Comparison of ENCODE assay signal across 1 cellular context in the genomic region with DNA sequence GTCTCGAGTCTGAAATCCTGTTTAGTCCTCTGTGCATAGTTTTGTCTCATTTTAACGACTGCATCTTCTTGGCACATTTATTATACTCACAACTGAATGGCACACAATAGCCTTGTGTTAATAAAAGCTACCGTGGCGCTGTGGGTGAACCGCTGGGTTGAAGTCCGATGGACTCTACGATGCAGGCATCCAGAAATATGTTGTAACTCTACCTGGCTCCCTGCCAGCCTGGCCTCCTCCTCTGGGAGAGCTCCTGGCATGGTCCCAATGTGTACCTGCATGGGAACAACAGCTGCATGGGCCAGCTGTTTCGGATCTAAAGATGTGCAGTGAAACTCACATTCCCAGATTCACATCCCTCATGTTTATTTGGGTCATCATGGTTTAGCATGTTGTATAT.
TF ChIP-seq lines count a peak whose summit lies in the region.

No MANE protein-coding gene starts in this region.

TF ChIP-seq in HepG2, 621 proteins besides CTCF, POLR2A, EP300 and RAD21 (continued from another document and continues in another):
- TF ChIP-seq, protein P1, sequence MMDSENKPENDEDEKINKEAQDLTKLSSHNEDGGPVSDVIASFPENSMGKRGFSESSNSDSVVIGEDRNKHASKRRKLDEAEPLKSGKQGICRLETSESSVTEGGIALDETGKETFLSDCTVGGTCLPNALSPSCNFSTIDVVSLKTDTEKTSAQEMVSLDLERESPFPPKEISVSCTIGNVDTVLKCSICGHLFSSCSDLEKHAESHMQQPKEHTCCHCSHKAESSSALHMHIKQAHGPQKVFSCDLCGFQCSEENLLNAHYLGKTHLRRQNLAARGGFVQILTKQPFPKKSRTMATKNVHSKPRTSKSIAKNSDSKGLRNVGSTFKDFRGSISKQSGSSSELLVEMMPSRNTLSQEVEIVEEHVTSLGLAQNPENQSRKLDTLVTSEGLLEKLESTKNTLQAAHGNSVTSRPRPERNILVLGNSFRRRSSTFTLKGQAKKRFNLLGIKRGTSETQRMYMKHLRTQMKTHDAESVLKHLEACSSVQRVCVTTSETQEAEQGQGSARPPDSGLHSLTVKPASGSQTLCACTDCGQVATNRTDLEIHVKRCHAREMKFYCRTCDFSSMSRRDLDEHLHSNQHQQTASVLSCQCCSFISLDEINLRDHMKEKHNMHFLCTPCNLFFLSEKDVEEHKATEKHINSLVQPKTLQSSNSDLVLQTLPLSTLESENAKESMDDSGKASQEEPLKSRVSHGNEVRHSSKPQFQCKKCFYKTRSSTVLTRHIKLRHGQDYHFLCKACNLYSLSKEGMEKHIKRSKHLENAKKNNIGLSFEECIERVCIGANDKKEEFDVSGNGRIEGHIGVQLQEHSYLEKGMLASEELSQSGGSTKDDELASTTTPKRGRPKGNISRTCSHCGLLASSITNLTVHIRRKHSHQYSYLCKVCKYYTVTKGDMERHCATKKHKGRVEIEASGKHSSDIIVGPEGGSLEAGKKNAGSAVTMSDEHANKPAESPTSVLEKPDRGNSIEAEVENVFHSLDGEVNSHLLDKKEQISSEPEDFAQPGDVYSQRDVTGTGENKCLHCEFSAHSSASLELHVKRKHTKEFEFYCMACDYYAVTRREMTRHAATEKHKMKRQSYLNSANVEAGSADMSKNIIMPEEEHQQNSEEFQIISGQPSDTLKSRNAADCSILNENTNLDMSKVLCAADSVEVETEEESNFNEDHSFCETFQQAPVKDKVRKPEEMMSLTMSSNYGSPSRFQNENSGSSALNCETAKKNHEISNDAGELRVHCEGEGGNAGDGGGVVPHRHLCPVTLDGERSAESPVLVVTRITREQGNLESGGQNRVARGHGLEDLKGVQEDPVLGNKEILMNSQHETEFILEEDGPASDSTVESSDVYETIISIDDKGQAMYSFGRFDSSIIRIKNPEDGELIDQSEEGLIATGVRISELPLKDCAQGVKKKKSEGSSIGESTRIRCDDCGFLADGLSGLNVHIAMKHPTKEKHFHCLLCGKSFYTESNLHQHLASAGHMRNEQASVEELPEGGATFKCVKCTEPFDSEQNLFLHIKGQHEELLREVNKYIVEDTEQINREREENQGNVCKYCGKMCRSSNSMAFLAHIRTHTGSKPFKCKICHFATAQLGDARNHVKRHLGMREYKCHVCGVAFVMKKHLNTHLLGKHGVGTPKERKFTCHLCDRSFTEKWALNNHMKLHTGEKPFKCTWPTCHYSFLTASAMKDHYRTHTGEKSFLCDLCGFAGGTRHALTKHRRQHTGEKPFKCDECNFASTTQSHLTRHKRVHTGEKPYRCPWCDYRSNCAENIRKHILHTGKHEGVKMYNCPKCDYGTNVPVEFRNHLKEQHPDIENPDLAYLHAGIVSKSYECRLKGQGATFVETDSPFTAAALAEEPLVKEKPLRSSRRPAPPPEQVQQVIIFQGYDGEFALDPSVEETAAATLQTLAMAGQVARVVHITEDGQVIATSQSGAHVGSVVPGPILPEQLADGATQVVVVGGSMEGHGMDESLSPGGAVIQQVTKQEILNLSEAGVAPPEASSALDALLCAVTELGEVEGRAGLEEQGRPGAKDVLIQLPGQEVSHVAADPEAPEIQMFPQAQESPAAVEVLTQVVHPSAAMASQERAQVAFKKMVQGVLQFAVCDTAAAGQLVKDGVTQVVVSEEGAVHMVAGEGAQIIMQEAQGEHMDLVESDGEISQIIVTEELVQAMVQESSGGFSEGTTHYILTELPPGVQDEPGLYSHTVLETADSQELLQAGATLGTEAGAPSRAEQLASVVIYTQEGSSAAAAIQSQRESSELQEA (CRISPR knock-in tag; IDR thresholded peaks at IDR 0.05; ENCODE audit: not compliant biosample characterization), result no peak
- no peak for TF ChIP-seq GLI4 (CRISPR knock-in tag; IDR thresholded peaks at IDR 0.05; ENCODE audit: borderline replicate concordance)
- TF ChIP-seq, protein P2, sequence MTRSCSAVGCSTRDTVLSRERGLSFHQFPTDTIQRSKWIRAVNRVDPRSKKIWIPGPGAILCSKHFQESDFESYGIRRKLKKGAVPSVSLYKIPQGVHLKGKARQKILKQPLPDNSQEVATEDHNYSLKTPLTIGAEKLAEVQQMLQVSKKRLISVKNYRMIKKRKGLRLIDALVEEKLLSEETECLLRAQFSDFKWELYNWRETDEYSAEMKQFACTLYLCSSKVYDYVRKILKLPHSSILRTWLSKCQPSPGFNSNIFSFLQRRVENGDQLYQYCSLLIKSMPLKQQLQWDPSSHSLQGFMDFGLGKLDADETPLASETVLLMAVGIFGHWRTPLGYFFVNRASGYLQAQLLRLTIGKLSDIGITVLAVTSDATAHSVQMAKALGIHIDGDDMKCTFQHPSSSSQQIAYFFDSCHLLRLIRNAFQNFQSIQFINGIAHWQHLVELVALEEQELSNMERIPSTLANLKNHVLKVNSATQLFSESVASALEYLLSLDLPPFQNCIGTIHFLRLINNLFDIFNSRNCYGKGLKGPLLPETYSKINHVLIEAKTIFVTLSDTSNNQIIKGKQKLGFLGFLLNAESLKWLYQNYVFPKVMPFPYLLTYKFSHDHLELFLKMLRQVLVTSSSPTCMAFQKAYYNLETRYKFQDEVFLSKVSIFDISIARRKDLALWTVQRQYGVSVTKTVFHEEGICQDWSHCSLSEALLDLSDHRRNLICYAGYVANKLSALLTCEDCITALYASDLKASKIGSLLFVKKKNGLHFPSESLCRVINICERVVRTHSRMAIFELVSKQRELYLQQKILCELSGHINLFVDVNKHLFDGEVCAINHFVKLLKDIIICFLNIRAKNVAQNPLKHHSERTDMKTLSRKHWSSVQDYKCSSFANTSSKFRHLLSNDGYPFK (CRISPR knock-in tag; IDR thresholded peaks at IDR 0.05; ENCODE audit: borderline replicate concordance), result no peak
- no peak for TF ChIP-seq ZFP41 (CRISPR knock-in tag; IDR thresholded peaks at IDR 0.05; ENCODE audit: borderline replicate concordance)
- no peak for TF ChIP-seq ZSCAN25 (CRISPR knock-in tag; IDR thresholded peaks at IDR 0.05)
- TF ChIP-seq GATA4 (IDR thresholded peaks at IDR 0.05; ENCODE audit: borderline replicate concordance, low read depth), result no peak
- TF ChIP-seq, protein P3, sequence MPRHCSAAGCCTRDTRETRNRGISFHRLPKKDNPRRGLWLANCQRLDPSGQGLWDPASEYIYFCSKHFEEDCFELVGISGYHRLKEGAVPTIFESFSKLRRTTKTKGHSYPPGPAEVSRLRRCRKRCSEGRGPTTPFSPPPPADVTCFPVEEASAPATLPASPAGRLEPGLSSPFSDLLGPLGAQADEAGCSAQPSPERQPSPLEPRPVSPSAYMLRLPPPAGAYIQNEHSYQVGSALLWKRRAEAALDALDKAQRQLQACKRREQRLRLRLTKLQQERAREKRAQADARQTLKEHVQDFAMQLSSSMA (CRISPR knock-in tag; IDR thresholded peaks at IDR 0.05), result no peak
- TF ChIP-seq, protein P4, sequence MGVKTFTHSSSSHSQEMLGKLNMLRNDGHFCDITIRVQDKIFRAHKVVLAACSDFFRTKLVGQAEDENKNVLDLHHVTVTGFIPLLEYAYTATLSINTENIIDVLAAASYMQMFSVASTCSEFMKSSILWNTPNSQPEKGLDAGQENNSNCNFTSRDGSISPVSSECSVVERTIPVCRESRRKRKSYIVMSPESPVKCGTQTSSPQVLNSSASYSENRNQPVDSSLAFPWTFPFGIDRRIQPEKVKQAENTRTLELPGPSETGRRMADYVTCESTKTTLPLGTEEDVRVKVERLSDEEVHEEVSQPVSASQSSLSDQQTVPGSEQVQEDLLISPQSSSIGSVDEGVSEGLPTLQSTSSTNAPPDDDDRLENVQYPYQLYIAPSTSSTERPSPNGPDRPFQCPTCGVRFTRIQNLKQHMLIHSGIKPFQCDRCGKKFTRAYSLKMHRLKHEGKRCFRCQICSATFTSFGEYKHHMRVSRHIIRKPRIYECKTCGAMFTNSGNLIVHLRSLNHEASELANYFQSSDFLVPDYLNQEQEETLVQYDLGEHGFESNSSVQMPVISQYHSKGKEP (CRISPR knock-in tag; IDR thresholded peaks at IDR 0.05), result no peak
- TF ChIP-seq ZNF749 (CRISPR knock-in tag; IDR thresholded peaks at IDR 0.05; ENCODE audit: borderline replicate concordance), result no peak
- no peak for TF ChIP-seq CAMTA2 (CRISPR knock-in tag; IDR thresholded peaks at IDR 0.05; ENCODE audit: borderline replicate concordance)
- TF ChIP-seq SUZ12 (IDR thresholded peaks at IDR 0.05; ENCODE audit: low read depth, low read length), result no peak
- no peak for TF ChIP-seq KDM4B (CRISPR knock-in tag; IDR thresholded peaks at IDR 0.05)
- TF ChIP-seq CEBPG (CRISPR knock-in tag; IDR thresholded peaks at IDR 0.05), result peak; percentile 87
- no peak for TF ChIP-seq FLYWCH1 (CRISPR knock-in tag; IDR thresholded peaks at IDR 0.05)
- TF ChIP-seq, protein P5, sequence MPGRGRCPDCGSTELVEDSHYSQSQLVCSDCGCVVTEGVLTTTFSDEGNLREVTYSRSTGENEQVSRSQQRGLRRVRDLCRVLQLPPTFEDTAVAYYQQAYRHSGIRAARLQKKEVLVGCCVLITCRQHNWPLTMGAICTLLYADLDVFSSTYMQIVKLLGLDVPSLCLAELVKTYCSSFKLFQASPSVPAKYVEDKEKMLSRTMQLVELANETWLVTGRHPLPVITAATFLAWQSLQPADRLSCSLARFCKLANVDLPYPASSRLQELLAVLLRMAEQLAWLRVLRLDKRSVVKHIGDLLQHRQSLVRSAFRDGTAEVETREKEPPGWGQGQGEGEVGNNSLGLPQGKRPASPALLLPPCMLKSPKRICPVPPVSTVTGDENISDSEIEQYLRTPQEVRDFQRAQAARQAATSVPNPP (CRISPR knock-in tag; IDR thresholded peaks at IDR 0.05), result no peak
- TF ChIP-seq MBD4 (IDR thresholded peaks at IDR 0.05; ENCODE audit: borderline replicate concordance, low read length), result no peak
- no peak for TF ChIP-seq ZNF883 (CRISPR knock-in tag; IDR thresholded peaks at IDR 0.05; ENCODE audit: not compliant biosample characterization)
- peak; percentile 87 for TF ChIP-seq LCORL (IDR thresholded peaks at IDR 0.05)
- TF ChIP-seq LCORL (CRISPR knock-in tag; IDR thresholded peaks at IDR 0.05), result 0 out of 2 replicates have a peak, but pooled peaks have one; percentile 38
- TF ChIP-seq, protein P6, sequence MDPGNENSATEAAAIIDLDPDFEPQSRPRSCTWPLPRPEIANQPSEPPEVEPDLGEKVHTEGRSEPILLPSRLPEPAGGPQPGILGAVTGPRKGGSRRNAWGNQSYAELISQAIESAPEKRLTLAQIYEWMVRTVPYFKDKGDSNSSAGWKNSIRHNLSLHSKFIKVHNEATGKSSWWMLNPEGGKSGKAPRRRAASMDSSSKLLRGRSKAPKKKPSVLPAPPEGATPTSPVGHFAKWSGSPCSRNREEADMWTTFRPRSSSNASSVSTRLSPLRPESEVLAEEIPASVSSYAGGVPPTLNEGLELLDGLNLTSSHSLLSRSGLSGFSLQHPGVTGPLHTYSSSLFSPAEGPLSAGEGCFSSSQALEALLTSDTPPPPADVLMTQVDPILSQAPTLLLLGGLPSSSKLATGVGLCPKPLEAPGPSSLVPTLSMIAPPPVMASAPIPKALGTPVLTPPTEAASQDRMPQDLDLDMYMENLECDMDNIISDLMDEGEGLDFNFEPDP (CRISPR knock-in tag; conservative IDR thresholded peaks at IDR 0.05), result no peak
- no peak; the same call in 1 of the 2 replicates for TF ChIP-seq MYC (CRISPR knock-in tag; IDR thresholded peaks at IDR 0.05; ENCODE audit: borderline replicate concordance)
- no peak for TF ChIP-seq GTF3A (CRISPR knock-in tag; conservative IDR thresholded peaks at IDR 0.05)
- no peak for TF ChIP-seq CHCHD3 (CRISPR knock-in tag; IDR thresholded peaks at IDR 0.05)
- TF ChIP-seq MTA3 (CRISPR knock-in tag; IDR thresholded peaks at IDR 0.05), result no peak
- TF ChIP-seq, protein P7, sequence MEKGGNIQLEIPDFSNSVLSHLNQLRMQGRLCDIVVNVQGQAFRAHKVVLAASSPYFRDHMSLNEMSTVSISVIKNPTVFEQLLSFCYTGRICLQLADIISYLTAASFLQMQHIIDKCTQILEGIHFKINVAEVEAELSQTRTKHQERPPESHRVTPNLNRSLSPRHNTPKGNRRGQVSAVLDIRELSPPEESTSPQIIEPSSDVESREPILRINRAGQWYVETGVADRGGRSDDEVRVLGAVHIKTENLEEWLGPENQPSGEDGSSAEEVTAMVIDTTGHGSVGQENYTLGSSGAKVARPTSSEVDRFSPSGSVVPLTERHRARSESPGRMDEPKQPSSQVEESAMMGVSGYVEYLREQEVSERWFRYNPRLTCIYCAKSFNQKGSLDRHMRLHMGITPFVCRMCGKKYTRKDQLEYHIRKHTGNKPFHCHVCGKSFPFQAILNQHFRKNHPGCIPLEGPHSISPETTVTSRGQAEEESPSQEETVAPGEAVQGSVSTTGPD (CRISPR knock-in tag; IDR thresholded peaks at IDR 0.05), result no peak
- no peak for TF ChIP-seq SIX1 (CRISPR knock-in tag; IDR thresholded peaks at IDR 0.05; ENCODE audit: borderline replicate concordance)
- TF ChIP-seq, protein P8, sequence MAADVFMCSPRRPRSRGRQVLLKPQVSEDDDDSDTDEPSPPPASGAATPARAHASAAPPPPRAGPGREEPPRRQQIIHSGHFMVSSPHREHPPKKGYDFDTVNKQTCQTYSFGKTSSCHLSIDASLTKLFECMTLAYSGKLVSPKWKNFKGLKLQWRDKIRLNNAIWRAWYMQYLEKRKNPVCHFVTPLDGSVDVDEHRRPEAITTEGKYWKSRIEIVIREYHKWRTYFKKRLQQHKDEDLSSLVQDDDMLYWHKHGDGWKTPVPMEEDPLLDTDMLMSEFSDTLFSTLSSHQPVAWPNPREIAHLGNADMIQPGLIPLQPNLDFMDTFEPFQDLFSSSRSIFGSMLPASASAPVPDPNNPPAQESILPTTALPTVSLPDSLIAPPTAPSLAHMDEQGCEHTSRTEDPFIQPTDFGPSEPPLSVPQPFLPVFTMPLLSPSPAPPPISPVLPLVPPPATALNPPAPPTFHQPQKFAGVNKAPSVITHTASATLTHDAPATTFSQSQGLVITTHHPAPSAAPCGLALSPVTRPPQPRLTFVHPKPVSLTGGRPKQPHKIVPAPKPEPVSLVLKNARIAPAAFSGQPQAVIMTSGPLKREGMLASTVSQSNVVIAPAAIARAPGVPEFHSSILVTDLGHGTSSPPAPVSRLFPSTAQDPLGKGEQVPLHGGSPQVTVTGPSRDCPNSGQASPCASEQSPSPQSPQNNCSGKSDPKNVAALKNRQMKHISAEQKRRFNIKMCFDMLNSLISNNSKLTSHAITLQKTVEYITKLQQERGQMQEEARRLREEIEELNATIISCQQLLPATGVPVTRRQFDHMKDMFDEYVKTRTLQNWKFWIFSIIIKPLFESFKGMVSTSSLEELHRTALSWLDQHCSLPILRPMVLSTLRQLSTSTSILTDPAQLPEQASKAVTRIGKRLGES (CRISPR knock-in tag; IDR thresholded peaks at IDR 0.05; ENCODE audit: borderline replicate concordance), result no peak
- TF ChIP-seq NR2C2 (CRISPR knock-in tag; IDR thresholded peaks at IDR 0.05; ENCODE audit: borderline replicate concordance), result no peak
- no peak for TF ChIP-seq TRIM24 (CRISPR knock-in tag; IDR thresholded peaks at IDR 0.05)
- TF ChIP-seq ZNF7 (CRISPR knock-in tag; IDR thresholded peaks at IDR 0.05), result no peak
- no peak for TF ChIP-seq MBNL3 (CRISPR knock-in tag; conservative IDR thresholded peaks at IDR 0.05)
- TF ChIP-seq SRSF9 (IDR thresholded peaks at IDR 0.05; ENCODE audit: borderline replicate concordance, insufficient read depth, low read depth, low read length, poor library complexity, severe bottlenecking), result no peak
- no peak for TF ChIP-seq POLR2G (IDR thresholded peaks at IDR 0.05; ENCODE audit: low read depth, low read length)
- no peak for TF ChIP-seq ZNF709 (CRISPR knock-in tag; IDR thresholded peaks at IDR 0.05)
- TF ChIP-seq SALL2 (CRISPR knock-in tag; IDR thresholded peaks at IDR 0.05), result no peak
- TF ChIP-seq, protein P9, sequence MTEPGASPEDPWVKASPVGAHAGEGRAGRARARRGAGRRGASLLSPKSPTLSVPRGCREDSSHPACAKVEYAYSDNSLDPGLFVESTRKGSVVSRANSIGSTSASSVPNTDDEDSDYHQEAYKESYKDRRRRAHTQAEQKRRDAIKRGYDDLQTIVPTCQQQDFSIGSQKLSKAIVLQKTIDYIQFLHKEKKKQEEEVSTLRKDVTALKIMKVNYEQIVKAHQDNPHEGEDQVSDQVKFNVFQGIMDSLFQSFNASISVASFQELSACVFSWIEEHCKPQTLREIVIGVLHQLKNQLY (CRISPR knock-in tag; IDR thresholded peaks at IDR 0.05), result no peak
